In genomic region chr11:68051191-68052136, GRCh38 we compare ENCODE assay signal across 12 cellular contexts. TPM values are rescaled to one million over a fixed set of nuclear protein-coding genes. Genes with fewer than 3 reads are reported as not detected.
DNase-seq lines count a peak whose midpoint lies in the region; TF ChIP-seq lines count a peak whose summit lies in the region.
"Had no signal": no experiment of that assay in that cellular context is flagged by ENCODE, and none has a peak within 500 bp of the region (broad histone marks: within the 10 kb centered on the region; RNA-seq: fewer than 3 reads in every experiment).

No MANE protein-coding gene starts in this region.

- no peaks in the 10 kb centered on the region for H3K9me3 ChIP-seq in stomach

- H3K4me3 ChIP-seq in stomach (no peak overlapping the region), coronary artery (no peak overlapping the region)

- intact Hi-C loops in stomach (cut with DNase I; ENCODE audit: low total_unique reads): no loop called here

- WGBS in stomach, 5 donors: 46 to 65% (median 58%) methylated on average over 10 to 14 of the region's 14 CpGs

- H3K27me3 ChIP-seq in stomach: no peaks in the 10 kb centered on the region
- H3K27me3 ChIP-seq: brain microvascular endothelial cell, foreskin keratinocyte had no signal

- peaks cover 34 to 91% (median 83%) of the 10 kb centered on the region in 4 donors for H3K36me3 ChIP-seq in stomach

- TF ChIP-seq CTCF in RWPE1 (conservative IDR thresholded peaks at IDR 0.05; ENCODE audit: low read depth) (no peak), stomach (IDR thresholded peaks at IDR 0.05) (no peak), coronary artery (IDR thresholded peaks at IDR 0.05) (no peak)

- POLR2A ChIA-PET in RWPE1 (lab: Yijun Ruan, JAX; ENCODE audit: low non-redundant PET) (no interaction called here), HEK293T (lab: Yijun Ruan, JAX) (no interaction called here)

- H3K27ac ChIP-seq in RWPE1 (peak overlapping the region; percentile 48), stomach (peak overlapping the region in 4 of 5 donors; percentile 4 to 46 (median 16)), coronary artery (no peak overlapping the region)
- H3K27ac ChIP-seq: brain microvascular endothelial cell, foreskin keratinocyte had no signal

- CTCF ChIA-PET in RWPE1 (lab: Yijun Ruan, JAX) (interaction anchor here (0.7 kb wide), 1 partner anchor 1711 kb away, joined by 3 read pairs; no protein-coding TSS in a partner anchor), HEK293T (lab: Yijun Ruan, JAX) (no interaction called here)

- TF ChIP-seq EP300 in stomach (IDR thresholded peaks at IDR 0.05): no peak

- peak; percentile 58 for DNase-seq in activated effector memory CD4-positive, alpha-beta T cell treated with anti-CD3 and anti-CD28 coated beads, Interleukin-2, amount 50 U/mL, for 16 hours
- DNase-seq in activated effector memory CD4-positive, alpha-beta T cell treated with Interleukin-2 at 50 U/mL for 16 hours: no peak
- DNase-seq in RWPE1 (ENCODE audit: low spot score) (no peak), iPS-NIHi11 (ENCODE audit: low spot score) (peak; percentile 55), stomach (no peak), coronary artery (ENCODE audit: low spot score) (no peak), HEK293T (ENCODE audit: extremely low spot score) (no peak), SKM-1 (lab: John Stamatoyannopoulos, UW; ENCODE audit: unreplicated experiment) (no peak)
- DNase-seq: brain microvascular endothelial cell, foreskin keratinocyte, NCI-H82, T-cell had no signal

- TF ChIP-seq POLR2A in stomach (IDR thresholded peaks at IDR 0.05): no peak

- H3K4me1 ChIP-seq in stomach: peaks cover 0 to 11% (median 5%) of the 10 kb centered on the region in 4 donors
- H3K4me1 ChIP-seq: foreskin keratinocyte had no signal

TF ChIP-seq in HEK293T, 16 proteins besides CTCF, POLR2A, EP300 and RAD21:
- TF ChIP-seq TARDBP (IDR thresholded peaks at IDR 0.05) (no peak), HDGF (IDR thresholded peaks at IDR 0.05; ENCODE audit: borderline replicate concordance) (no peak), LEF1 (IDR thresholded peaks at IDR 0.05; ENCODE audit: borderline replicate concordance) (no peak), ELF4 (IDR thresholded peaks at IDR 0.05) (no peak), ZNF384 (IDR thresholded peaks at IDR 0.05) (no peak), FOXA1 (IDR thresholded peaks at IDR 0.05) (no peak), NFRKB (IDR thresholded peaks at IDR 0.05) (no peak), BHLHE40 (IDR thresholded peaks at IDR 0.05; ENCODE audit: borderline replicate concordance) (no peak), ARNT (IDR thresholded peaks at IDR 0.05) (no peak), PKNOX1 (IDR thresholded peaks at IDR 0.05) (no peak)

RNA-seq across cellular contexts. Expression of gene TCIRG1, which starts 12.6 kb away (rescaled TPM):
- total RNA-seq in stomach: 100 to 1,000 TPM in 4 of 5 donors, 10 to 100 TPM in 1; 46.3 to 835 (median 484) TPM
- 100 to 1,000 TPM in 2 of 3 donors, 10 to 100 TPM in 1; 96.7 to 147 (median 111) TPM for polyA plus RNA-seq in stomach

RNA-seq across cellular contexts. Expression of gene NDUFS8, which starts 21.0 kb away (rescaled TPM):
- total RNA-seq in stomach: 100 to 1,000 TPM in 3 of 5 donors, 10 to 100 TPM in 2; 52.0 to 310 (median 123) TPM
- polyA plus RNA-seq in stomach: 100 to 1,000 TPM; 187 to 263 (median 224) TPM

RNA-seq across cellular contexts. Expression of gene ALDH3B1, which starts 41.3 kb away (rescaled TPM):
- total RNA-seq in stomach: 10 to 100 TPM in 3 of 5 donors, 1 to 10 TPM in 2; 2.9 to 55.0 (median 21.2) TPM
- 10 to 100 TPM in 2 of 3 donors, 1 to 10 TPM in 1; 6.7 to 13.3 (median 12.7) TPM for polyA plus RNA-seq in stomach
- total RNA-seq: foreskin keratinocyte had no signal

RNA-seq across cellular contexts. Expression of gene UNC93B1, which starts 47.6 kb away (rescaled TPM):
- total RNA-seq in stomach: 100 to 1,000 TPM in 1 of 5 donors, 10 to 100 TPM in 4; 33.8 to 215 (median 43.6) TPM
- polyA plus RNA-seq in stomach: 10 to 100 TPM; 11.6 to 33.7 (median 15.6) TPM

Comparison
In these comparisons a context has a peak if more than half of its experiments do, and no peak if none do; other contexts are left out.
1. DNase-seq: peak in activated effector memory CD4-positive, alpha-beta T cell treated with anti-CD3 and anti-CD28 coated beads, Interleukin-2, amount 50 U/mL, for 16 hours (single experiment) and iPS-NIHi11 (single experiment); none in activated effector memory CD4-positive, alpha-beta T cell treated with Interleukin-2 at 50 U/mL for 16 hours (single experiment), RWPE1 (single experiment), stomach (single experiment), coronary artery (single experiment), HEK293T (single experiment) and SKM-1 (single experiment).
2. H3K27ac ChIP-seq: peak in RWPE1 (single experiment) and stomach (4 of 5); none in coronary artery (0 of 2).